29 cellular contexts compared by ENCODE assay signal in genomic region chr12:115938794-115939377, GRCh38.
"Had no signal": no experiment of that assay in that cellular context is flagged by ENCODE, and none has a peak within 500 bp of the region (broad histone marks: within the 10 kb centered on the region; RNA-seq: fewer than 3 reads in every experiment).

No MANE protein-coding gene starts in this region.

- FAIRE-seq: urothelium cell line had no signal

- H3K4me1 ChIP-seq: stomach, suprapubic skin, testis, thyroid gland, tibial artery, transverse colon, upper lobe of left lung, upper lobe of right lung, uterus, vagina had no signal

- H3K36me3 Mint-ChIP-seq: stimulated activated effector memory CD8-positive, alpha-beta T cell treated with anti-CD3 and anti-CD28 coated beads, Interleukin-12 subunit alpha, Interleukin-12 subunit beta, amount 100 ng/mL, for 72 hours; type B pancreatic cell had no signal

- H3K27me3 Mint-ChIP-seq: stimulated activated naive CD8-positive, alpha-beta T cell treated with anti-CD3 and anti-CD28 coated beads, Interleukin-15, amount 100 ng/mL, for 72 hours; type B pancreatic cell had no signal

- ATAC-seq: stimulated activated effector memory CD8-positive, alpha-beta T cell treated with anti-CD3 and anti-CD28 coated beads, Interleukin-12 subunit alpha, Interleukin-12 subunit beta, amount 100 ng/mL, for 72 hours; stimulated activated memory B cell treated with anti-CD40 and anti-IgM and Interleukin-4, amounts not matched to agents 10 μg/mL and 1 μg/mL and 100 μg/mL, for 72 hours; stimulated activated naive B cell treated with anti-CD40 and anti-IgM and Interleukin-4, amounts not matched to agents 10 μg/mL and 1 μg/mL and 100 μg/mL, for 72 hours; stimulated activated naive CD8-positive, alpha-beta T cell treated with anti-CD3 and anti-CD28 coated beads, Interleukin-15, amount 100 ng/mL, for 72 hours; stimulated activated naive CD8-positive, alpha-beta T cell treated with anti-CD3 and anti-CD28 coated beads, Interleukin-15, Interleukin-2, amounts not matched to agents 100 U/mL and 50 U/mL, for 24 hours; upper lobe of right lung had no signal

- H3K27ac Mint-ChIP-seq: stimulated activated effector memory CD8-positive, alpha-beta T cell treated with anti-CD3 and anti-CD28 coated beads, Interleukin-12 subunit alpha, Interleukin-12 subunit beta, amount 100 ng/mL, for 72 hours; stimulated activated memory B cell treated with anti-CD40 and anti-IgM and Interleukin-4, amounts not matched to agents 10 μg/mL and 1 μg/mL and 100 μg/mL, for 72 hours; stimulated activated naive B cell treated with anti-CD40 and anti-IgM and Interleukin-4, amounts not matched to agents 10 μg/mL and 1 μg/mL and 100 μg/mL, for 72 hours; stimulated activated naive CD8-positive, alpha-beta T cell treated with anti-CD3 and anti-CD28 coated beads, Interleukin-15, amount 100 ng/mL, for 72 hours; stimulated activated naive CD8-positive, alpha-beta T cell treated with anti-CD3 and anti-CD28 coated beads, Interleukin-15, Interleukin-2, amounts not matched to agents 100 ng/mL and 50 ng/mL, for 24 hours; type B pancreatic cell had no signal

- H3K27ac ChIP-seq: stomach, suprapubic skin, testis, thoracic aorta, thyroid gland, tibial artery, tibial nerve, transverse colon, upper lobe of left lung, upper lobe of right lung, uterus, vagina had no signal

- H3K4me3 ChIP-seq: stomach, suprapubic skin, testis, thoracic aorta, thyroid gland, tibial artery, tibial nerve, transverse colon, upper lobe of left lung, upper lobe of right lung, uterus, vagina had no signal

- H3K9me3 ChIP-seq: testis, thyroid gland, upper lobe of right lung, uterus, vagina had no signal

- H3K36me3 ChIP-seq: stomach, suprapubic skin, thoracic aorta, thyroid gland, tibial artery, tibial nerve, transverse colon, upper lobe of left lung, upper lobe of right lung, uterus, vagina had no signal

- H3K4me3 Mint-ChIP-seq: stimulated activated effector memory CD8-positive, alpha-beta T cell treated with anti-CD3 and anti-CD28 coated beads, Interleukin-12 subunit alpha, Interleukin-12 subunit beta, amount 100 ng/mL, for 72 hours; stimulated activated memory B cell treated with anti-CD40 and anti-IgM and Interleukin-4, amounts not matched to agents 10 μg/mL and 1 μg/mL and 100 μg/mL, for 72 hours; stimulated activated naive B cell treated with anti-CD40 and anti-IgM and Interleukin-4, amounts not matched to agents 10 μg/mL and 1 μg/mL and 100 μg/mL, for 72 hours; stimulated activated naive CD8-positive, alpha-beta T cell treated with anti-CD3 and anti-CD28 coated beads, Interleukin-15, amount 100 ng/mL, for 72 hours; stimulated activated naive CD8-positive, alpha-beta T cell treated with anti-CD3 and anti-CD28 coated beads, Interleukin-15, Interleukin-2, amounts not matched to agents 100 ng/mL and 50 ng/mL, for 24 hours; type B pancreatic cell had no signal

- H3K4me1 Mint-ChIP-seq: stimulated activated effector memory CD8-positive, alpha-beta T cell treated with anti-CD3 and anti-CD28 coated beads, Interleukin-12 subunit alpha, Interleukin-12 subunit beta, amount 100 ng/mL, for 72 hours; stimulated activated memory B cell treated with anti-CD40 and anti-IgM and Interleukin-4, amounts not matched to agents 10 μg/mL and 1 μg/mL and 100 μg/mL, for 72 hours; stimulated activated naive B cell treated with anti-CD40 and anti-IgM and Interleukin-4, amounts not matched to agents 10 μg/mL and 1 μg/mL and 100 μg/mL, for 72 hours; stimulated activated naive CD8-positive, alpha-beta T cell treated with anti-CD3 and anti-CD28 coated beads, Interleukin-15, amount 100 ng/mL, for 72 hours had no signal

- H3K27me3 ChIP-seq: stomach, suprapubic skin, testis, thyroid gland, tibial artery, tibial nerve, transverse colon, upper lobe of left lung, upper lobe of right lung, uterus, vagina had no signal

- DNase-seq: stimulated activated CD4-positive, alpha-beta T cell treated with anti-CD3 and anti-CD28 coated beads, Interleukin-2, amount 100 ng/mL, for 48 hours; stimulated activated CD4-positive, alpha-beta T cell treated with anti-CD3 and anti-CD28 coated beads, Interleukin-4, amount 100 ng/mL, for 1 hour; stimulated activated CD4-positive, alpha-beta T cell treated with anti-CD3 and anti-CD28 coated beads, Interleukin-4, amount 100 ng/mL, for 24 hours; stimulated activated CD4-positive, alpha-beta T cell treated with anti-CD3 and anti-CD28 coated beads, Interleukin-4, amount 100 ng/mL, for 4 hours; stimulated activated CD8-positive, alpha-beta memory T cell treated with anti-CD3 and anti-CD28 coated beads, Interleukin-4, amount 100 ng/mL, for 48 hours; stimulated activated naive B cell treated with anti-CD40 and anti-IgM and Interleukin-4, amounts not matched to agents 10 μg/mL and 1 μg/mL and 100 μg/mL, for 72 hours; stimulated activated naive CD4-positive, alpha-beta T cell; stimulated activated naive CD4-positive, alpha-beta T cell treated with Interleukin-2 at 50 U/mL for 16 hours; stimulated activated naive CD8-positive, alpha-beta T cell treated with anti-CD3 and anti-CD28 coated beads, Interleukin-15, amount 100 ng/mL, for 72 hours; stimulated activated naive CD8-positive, alpha-beta T cell treated with anti-CD3 and anti-CD28 coated beads, Interleukin-15, Interleukin-2, amounts not matched to agents 100 U/mL and 50 U/mL, for 24 hours; stomach; substantia nigra; testis; thyroid gland; tibial artery; transverse colon; trophoblast cell; upper lobe of left lung; upper lobe of right lung; uterus had no signal
